In the genomic region with DNA sequence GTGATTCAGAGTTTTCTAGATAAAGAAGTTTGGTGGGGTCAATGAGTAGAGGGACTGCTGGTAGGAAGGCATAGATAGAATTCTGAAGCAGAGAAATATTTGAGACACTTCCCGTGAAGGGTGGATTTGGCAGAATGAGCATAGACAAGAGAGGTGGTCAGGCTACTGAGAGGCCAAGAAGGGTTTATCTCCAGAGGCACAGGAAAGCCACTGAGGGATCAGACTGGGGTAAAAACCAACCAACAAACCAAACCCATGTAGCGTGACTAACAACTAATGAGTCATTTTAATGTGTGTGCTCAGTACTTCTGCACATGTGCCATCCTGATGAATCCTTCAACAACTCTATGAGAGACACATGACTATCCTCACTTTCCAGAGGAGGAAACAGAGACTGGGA, we compare ENCODE assay signal across 1 cellular context.
TF ChIP-seq lines count a peak whose summit lies in the region.

No MANE protein-coding gene starts in this region.

TF ChIP-seq in GM12878, 131 proteins besides CTCF, POLR2A, EP300 and RAD21:
- TF ChIP-seq PAX5 (IDR thresholded peaks at IDR 0.05; ENCODE audit: borderline replicate concordance, low read depth, low read length) (peak; percentile 26; the same call in 1 of the 2 replicates), SUPT20H (IDR thresholded peaks at IDR 0.05; ENCODE audit: borderline replicate concordance, control insufficient read depth, low read depth, low read length) (no peak)
